ENCODE assay signal across 8 cellular contexts in genomic region chr12:57899010-57899662, GRCh38. TPM values are rescaled to one million over a fixed set of nuclear protein-coding genes. Genes with fewer than 3 reads are reported as not detected.
A peak's percentile ranks its signal among the peaks of the same experiment; 100 is the strongest.
DNase-seq lines count a peak whose midpoint lies in the region; ATAC-seq, FAIRE-seq and TF ChIP-seq lines count a peak whose summit lies in the region.

No MANE protein-coding gene starts in this region.

- POLR2A ChIA-PET in OCI-LY7 (lab: Charles Lee), result interaction anchor here (0.8 to 7.3 kb wide), 15 partner anchors 9 to 89 kb away, joined by 3 to 153 read pairs (median 4); partner anchors contain the start of genes ATP23 and CTDSP2

- no peaks in the 10 kb centered on the region for H3K79me2 ChIP-seq in OCI-LY7 (ENCODE audit: insufficient read depth, low read depth, low read length)

- H3K27ac ChIP-seq in OCI-LY7 (ENCODE audit: low read depth, low read length, poor library complexity, severe bottlenecking), result peak overlapping the region; percentile 82

- H3K4me2 ChIP-seq in OCI-LY7 (ENCODE audit: low read length), result peak overlapping the region; percentile 69

- peak; percentile 87 for ATAC-seq in HG02798 (IDR thresholded peaks at IDR 0.05; ENCODE audit: poor library complexity, unreplicated experiment)

- peak; percentile 94 for FAIRE-seq in GM18507 (lab: Jason Lieb, UNC)

- no peaks in the 10 kb centered on the region for H4K20me1 ChIP-seq in OCI-LY7 (ENCODE audit: insufficient read depth, low read length)

- TSS peak; percentile 92 for BruUV-seq in OCI-LY7 (replicated peaks; lab: Mats Ljungman, UMichigan)

- no peaks in the 10 kb centered on the region for H3K36me3 ChIP-seq in OCI-LY7 (ENCODE audit: insufficient read depth, low read length)

- H3K4me3 ChIP-seq in OCI-LY7 (ENCODE audit: low read depth, low read length, poor library complexity, severe bottlenecking), result peak overlapping the region; percentile 24

- peak; percentile 49 for DNase-seq in GM18507 (ENCODE audit: extremely low spot score, insufficient read length, low read depth)
- peak; percentile 86 for DNase-seq in OCI-LY7 (ENCODE audit: low spot score)
- peak; percentile 69 for DNase-seq in activated effector memory CD4-positive, alpha-beta T cell treated with Interleukin-2 at 50 U/mL for 16 hours
- peak; percentile 81 for DNase-seq in cardiac septum (ENCODE audit: low spot score)
- DNase-seq in stimulated activated CD4-positive, alpha-beta T cell treated with anti-CD3 and anti-CD28 coated beads, Interleukin-4, amount 100 ng/mL, for 4 hours, result peak; percentile 64 to 79
- DNase-seq in NCI-H748 treated with DMSO at 0.1 percent for 48 hours (lab: John Stamatoyannopoulos, UW), result no peak
- no peak for DNase-seq in putamen (ENCODE audit: low spot score)

- peak overlapping the region; percentile 92 for H2AFZ ChIP-seq in OCI-LY7 (ENCODE audit: low read length)

- no peaks in the 10 kb centered on the region for H3K9me3 ChIP-seq in OCI-LY7 (ENCODE audit: low read length)

- H3K9me2 ChIP-seq in OCI-LY7 (ENCODE audit: insufficient read depth, low read length), result no peaks in the 10 kb centered on the region

- no peak for TF ChIP-seq CTCF in OCI-LY7 (conservative IDR thresholded peaks at IDR 0.05; ENCODE audit: low read length)

- CTCF ChIA-PET in OCI-LY7 (lab: Charles Lee; ENCODE audit: unreplicated experiment), result interaction anchor here (0.7 to 1.6 kb wide), 5 partner anchors 10 to 142 kb away, joined by 3 to 8 read pairs (median 3); partner anchors contain the start of gene METTL1

- H3K4me1 ChIP-seq in OCI-LY7 (ENCODE audit: insufficient read depth, low read length, poor library complexity, severe bottlenecking), result peaks cover 61% of the 10 kb centered on the region

- intact Hi-C loops in OCI-LY7 (cut with micrococcal nuclease; ENCODE audit: unreplicated experiment) (loop anchor here (1.0 to 2.0 kb wide), 2 partner anchors 53 to 142 kb away; partner anchors contain the start of gene CTDSP2), cardiac septum (cut with DNase I) (no loop called here)

RNA-seq across cellular contexts. Expression of gene ATP23, which starts 42.2 kb away (rescaled TPM):
- 42.9 and 51.3 TPM in 2 replicates for total RNA-seq in OCI-LY7 (2014; rRNA removed; shearing (Covaris generic))
- total RNA-seq in OCI-LY7 (2022) (27.5 and 31.7 TPM in 2 replicates), cardiac septum (6.2 TPM)

RNA-seq across cellular contexts. Expression of gene CTDSP2, which starts 52.6 kb away (rescaled TPM):
- 38.8 and 44.2 TPM in 2 replicates for total RNA-seq in OCI-LY7 (2014; rRNA removed; shearing (Covaris generic))
- total RNA-seq in OCI-LY7 (2022) (118 and 145 TPM in 2 replicates), cardiac septum (89.2 TPM)

Comparison
In these comparisons a context has a peak if more than half of its experiments do, and no peak if none do; other contexts are left out.
1. DNase-seq: peak in GM18507 (single experiment), OCI-LY7 (single experiment), activated effector memory CD4-positive, alpha-beta T cell treated with Interleukin-2 at 50 U/mL for 16 hours (single experiment), cardiac septum (single experiment) and stimulated activated CD4-positive, alpha-beta T cell treated with anti-CD3 and anti-CD28 coated beads, Interleukin-4, amount 100 ng/mL, for 4 hours (2 of 2); none in NCI-H748 treated with DMSO at 0.1 percent for 48 hours (single experiment) and putamen (single experiment).